16 cellular contexts compared by ENCODE assay signal in the genomic region with DNA sequence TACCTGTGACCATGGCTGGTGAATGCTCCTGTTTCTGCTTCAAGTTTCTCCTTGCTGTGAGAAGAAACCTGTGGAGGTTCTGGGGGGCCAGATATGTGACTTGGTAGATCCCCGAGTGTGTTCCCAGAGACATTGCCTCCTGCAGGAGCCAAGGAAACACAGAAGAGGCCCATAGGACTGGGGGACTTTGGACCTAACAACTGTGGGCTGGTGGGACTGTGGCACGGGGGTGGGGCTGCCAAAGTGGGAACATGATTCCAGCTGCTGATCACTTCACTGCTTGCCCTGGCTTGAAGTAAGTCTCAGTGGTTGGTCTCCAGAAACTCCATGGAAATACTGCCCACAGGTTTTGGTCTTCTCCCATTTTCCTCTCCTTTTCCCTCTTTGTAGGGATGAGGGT. TPM values are rescaled to one million over a fixed set of nuclear protein-coding genes. Genes with fewer than 3 reads are reported as not detected.
DNase-seq lines count a peak whose midpoint lies in the region; ATAC-seq and TF ChIP-seq lines count a peak whose summit lies in the region.
"Had no signal": no experiment of that assay in that cellular context is flagged by ENCODE, and none has a peak within 500 bp of the region (broad histone marks: within the 10 kb centered on the region; RNA-seq: fewer than 3 reads in every experiment).

No MANE protein-coding gene starts in this region.

- WGBS in body of pancreas, 2 donors = 66 to 92% methylated on average over 2 of the region's 2 CpGs
- 58% methylated on average over 2 of the region's 2 CpGs for WGBS in liver
- WGBS in smooth muscle cell (ENCODE audit: low lambda C conversion rate) = 100% methylated on average over 2 of the region's 2 CpGs

- no peak overlapping the region for H2AFZ ChIP-seq in smooth muscle cell (ENCODE audit: low read depth)

- peaks cover 12% of the 10 kb centered on the region for H3K36me3 Mint-ChIP-seq in Caco-2 (ENCODE audit: insufficient read depth, unreplicated experiment)

- ATAC-seq in body of pancreas (no peak), HG03196 (IDR thresholded peaks at IDR 0.05; ENCODE audit: unreplicated experiment) (no peak), GM21447 (IDR thresholded peaks at IDR 0.05; ENCODE audit: unreplicated experiment) (no peak), left lobe of liver (no peak)
- ATAC-seq: activated T-cell treated with anti-CD3 and anti-CD28 coated beads, Interleukin-2, amount 50 U/mL, for 72 hours had no signal

- peaks cover 42% of the 10 kb centered on the region for H3K4me1 Mint-ChIP-seq in Caco-2 (ENCODE audit: low read depth, unreplicated experiment)

- H3K27me3 ChIP-seq in Caco-2 (replicated peaks; ENCODE audit: control insufficient read depth, insufficient read depth, low read length) = no peaks in the 10 kb centered on the region
- H3K27me3 ChIP-seq in body of pancreas = no peaks in the 10 kb centered on the region
- no peaks in the 10 kb centered on the region for H3K27me3 ChIP-seq in liver (ENCODE audit: control insufficient read depth in 4 of 4, insufficient read depth in 4 of 4, low read length in 3 of 4)
- no peaks in the 10 kb centered on the region for H3K27me3 ChIP-seq in smooth muscle cell (ENCODE audit: low read depth)

- TF ChIP-seq POLR2A in body of pancreas (IDR thresholded peaks at IDR 0.05) = no peak

- H3K9ac ChIP-seq in liver (ENCODE audit: low read depth in 1 of 2, low read length in 2 of 2) = no peak overlapping the region
- H3K9ac ChIP-seq in smooth muscle cell (ENCODE audit: low read depth) = no peak overlapping the region
- H3K9ac ChIP-seq: SK-N-SH had no signal

- no peak overlapping the region for H3K4me2 ChIP-seq in smooth muscle cell

- H3K9me3 ChIP-seq in Caco-2 (no peaks in the 10 kb centered on the region), body of pancreas (no peaks in the 10 kb centered on the region), liver (ENCODE audit: control insufficient read depth in 4 of 4, low read length in 3 of 4) (no peaks in the 10 kb centered on the region), smooth muscle cell (replicated peaks; ENCODE audit: low read depth) (no peaks in the 10 kb centered on the region)
- H3K9me3 ChIP-seq: SK-N-SH had no signal

- POLR2A ChIA-PET in Caco-2 (lab: Charles Lee) = no interaction called here

- no peaks in the 10 kb centered on the region for H4K20me1 ChIP-seq in smooth muscle cell (ENCODE audit: low read depth)

- no peak for TF ChIP-seq CTCF in Caco-2 (IDR thresholded peaks at IDR 0.05; ENCODE audit: insufficient read depth in 1 of 2, low read depth in 1 of 2, low read length in 1 of 2, severe bottlenecking in 1 of 2, unreplicated experiment in 1 of 2)
- no peak for TF ChIP-seq CTCF in body of pancreas (IDR thresholded peaks at IDR 0.05)
- no peak for TF ChIP-seq CTCF in liver (IDR thresholded peaks at IDR 0.05; ENCODE audit: low read depth, low read length, missing input control)
- no peak for TF ChIP-seq CTCF in smooth muscle cell (IDR thresholded peaks at IDR 0.05; ENCODE audit: borderline replicate concordance, insufficient read depth, poor library complexity, severe bottlenecking)

- H3K79me2 ChIP-seq in smooth muscle cell (ENCODE audit: low read depth) = no peaks in the 10 kb centered on the region

- CTCF ChIA-PET in Caco-2 (lab: Charles Lee) = no interaction called here

- no peak for TF ChIP-seq RAD21 in liver (IDR thresholded peaks at IDR 0.05)

- H3K27ac ChIP-seq in body of pancreas (peak overlapping the region in 3 of 4 donors; percentile 55 to 74 (median 61)), liver (ENCODE audit: low read depth in 1 of 2, low read length in 2 of 2) (peak overlapping the region; percentile 34 to 79), smooth muscle cell (ENCODE audit: low read depth) (peak overlapping the region; percentile 69)

- no peaks in the 10 kb centered on the region for H3K9me3 Mint-ChIP-seq in Caco-2 (ENCODE audit: unreplicated experiment)
- H3K9me3 Mint-ChIP-seq: activated T-cell treated with anti-CD3 and anti-CD28 coated beads, Interleukin-2, amount 50 U/mL, for 72 hours; memory B cell had no signal

- H3K4me3 ChIP-seq in Caco-2 (ENCODE audit: low read depth, low read length) (no peak overlapping the region), body of pancreas (no peak overlapping the region), liver (ENCODE audit: low read depth in 1 of 3, low read length in 3 of 3) (no peak overlapping the region), smooth muscle cell (no peak overlapping the region)

- H3K4me3 Mint-ChIP-seq in Caco-2 (ENCODE audit: unreplicated experiment) = no peak overlapping the region
- H3K4me3 Mint-ChIP-seq: activated T-cell treated with anti-CD3 and anti-CD28 coated beads, Interleukin-2, amount 50 U/mL, for 72 hours; memory B cell had no signal

- BruUV-seq in Caco-2 (replicated peaks; lab: Mats Ljungman, UMichigan) = no TSS peak

- no peaks in the 10 kb centered on the region for H3K27me3 Mint-ChIP-seq in Caco-2 (ENCODE audit: insufficient read depth, unreplicated experiment)
- H3K27me3 Mint-ChIP-seq: memory B cell had no signal

- no peak for DNase-seq in Caco-2
- DNase-seq in body of pancreas = no peak
- no peak for DNase-seq in smooth muscle cell (lab: John Stamatoyannopoulos, UW; ENCODE audit: unreplicated experiment)
- no peak for DNase-seq in NCI-H2171 treated with DMSO at 0.1 percent for 48 hours (lab: John Stamatoyannopoulos, UW)
- DNase-seq in left lobe of liver (ENCODE audit: low spot score) = no peak
- DNase-seq: activated CD4-positive, alpha-beta T cell treated with anti-CD3 and anti-CD28 coated beads, Interleukin-2, amount 50 U/mL, for 4 hours; activated T-cell treated with anti-CD3 and anti-CD28 coated beads, Interleukin-2, amount 50 U/mL, for 72 hours; AML-193; NCI-H1694; NCI-H524; OCI-M1; SK-N-SH had no signal

- peak overlapping the region; percentile 38 for H3K27ac Mint-ChIP-seq in Caco-2 (ENCODE audit: unreplicated experiment)
- H3K27ac Mint-ChIP-seq: activated T-cell treated with anti-CD3 and anti-CD28 coated beads, Interleukin-2, amount 50 U/mL, for 72 hours; memory B cell had no signal

- H3F3A ChIP-seq in smooth muscle cell (ENCODE audit: low read depth) = peaks cover 9% of the 10 kb centered on the region

- H3K4me1 ChIP-seq in Caco-2 (peaks cover 42% of the 10 kb centered on the region), body of pancreas (peaks cover 52% of the 10 kb centered on the region), liver (ENCODE audit: control insufficient read depth in 4 of 4, insufficient read depth in 4 of 4, low read length in 3 of 4) (peaks cover 16 to 44% (median 40%) of the 10 kb centered on the region in 4 donors), smooth muscle cell (ENCODE audit: low read depth) (peaks cover 15% of the 10 kb centered on the region)

- peaks cover 1% of the 10 kb centered on the region; the same call in 1 of the 2 replicates for H3K36me3 ChIP-seq in Caco-2 (ENCODE audit: control insufficient read depth, insufficient read depth, low read length)
- H3K36me3 ChIP-seq in body of pancreas (replicated peaks in 1 of 2; ENCODE audit: insufficient read depth in 1 of 2, low read depth in 2 of 2) = no peaks in the 10 kb centered on the region
- no peaks in the 10 kb centered on the region for H3K36me3 ChIP-seq in liver (ENCODE audit: control insufficient read depth in 4 of 4, insufficient read depth in 3 of 4, low read depth in 1 of 4, low read length in 3 of 4)
- no peaks in the 10 kb centered on the region for H3K36me3 ChIP-seq in smooth muscle cell (ENCODE audit: low read depth)

- intact Hi-C loops in Caco-2 (cut with micrococcal nuclease; ENCODE audit: unreplicated experiment) = no loop called here
- intact Hi-C loops in body of pancreas (cut with DNase I) = no loop called here

TF ChIP-seq in liver, 16 proteins besides CTCF, POLR2A, EP300 and RAD21:
- TF ChIP-seq HNF4A (conservative IDR thresholded peaks at IDR 0.05) = peak; percentile 13 to 15
- TF ChIP-seq FOXA1 (IDR thresholded peaks at IDR 0.05) = no peak

RNA-seq across cellular contexts. Expression of a gene that starts 4.1 kb away (rescaled TPM):
- total RNA-seq in Caco-2 (2022) (40.8 and 44.8 TPM in 2 replicates), body of pancreas (10 to 100 TPM; 17.9 to 33.9 TPM), liver (10 to 100 TPM; 52.8 to 55.2 TPM), smooth muscle cell (8.1 and 8.4 TPM in 2 replicates), left lobe of liver (94.0 TPM)
- polyA plus RNA-seq in liver (10 to 100 TPM; 56.0 to 57.3 TPM), smooth muscle cell (13.7 and 19.2 TPM in 2 replicates)

RNA-seq across cellular contexts. Expression of a gene that starts 5.0 kb away (rescaled TPM):
- total RNA-seq in Caco-2 (2022) (44.7 and 48.2 TPM in 2 replicates), body of pancreas (10 to 100 TPM; 31.6 to 43.1 TPM), liver (10 to 100 TPM; 81.7 to 94.4 TPM), smooth muscle cell (31.4 and 62.4 TPM in 2 replicates), left lobe of liver (72.9 TPM)
- polyA plus RNA-seq in liver (10 to 100 TPM; 40.3 to 76.9 TPM), smooth muscle cell (25.0 and 26.3 TPM in 2 replicates)

RNA-seq across cellular contexts. Expression of a gene that starts 16.3 kb away (rescaled TPM):
- total RNA-seq in Caco-2 (2022) (63.8 and 65.9 TPM in 2 replicates), body of pancreas (10 to 100 TPM; 22.8 to 41.2 TPM), liver (10 to 100 TPM in 1 of 2 donors, 1 to 10 TPM in 1; 9.9 to 20.5 TPM), smooth muscle cell (24.2 and 27.7 TPM in 2 replicates), left lobe of liver (24.4 TPM)
- polyA plus RNA-seq in liver (10 to 100 TPM in 1 of 2 donors, 1 to 10 TPM in 1; 9.9 to 12.2 TPM), smooth muscle cell (13.1 and 15.0 TPM in 2 replicates)

RNA-seq across cellular contexts. Expression of a gene that starts 38.9 kb away (rescaled TPM):
- total RNA-seq in Caco-2 (2022) (42.2 and 43.7 TPM in 2 replicates), body of pancreas (10 to 100 TPM; 10.9 to 33.2 TPM), liver (1 to 10 TPM; 6.6 to 7.6 TPM), smooth muscle cell (60.1 and 64.4 TPM in 2 replicates), left lobe of liver (15.4 TPM)
- polyA plus RNA-seq in liver (10 to 100 TPM in 1 of 2 donors, 1 to 10 TPM in 1; 10.0 to 11.9 TPM), smooth muscle cell (96.0 and 104 TPM in 2 replicates)
